Comparison of ENCODE assay signal across 8 cellular contexts in genomic region chr14:99273724-99274345, GRCh38. TPM values are rescaled to one million over a fixed set of nuclear protein-coding genes. Genes with fewer than 3 reads are reported as not detected.
DNase-seq lines count a peak whose midpoint lies in the region; ATAC-seq and TF ChIP-seq lines count a peak whose summit lies in the region.

No MANE protein-coding gene starts in this region.

- H3K4me1 Mint-ChIP-seq in activated T-helper 2 cell treated with anti-CD3 and anti-CD28 coated beads, Interferon-gamma antibody, Interleukin-2, Interleukin-4, amounts not matched to agents 10 μg/mL and 5 μg/mL and 100 μg/mL, durations not matched to agents 14 hours and 24 hours and 36 hours (ENCODE audit: low read depth), result peaks cover 29% of the 10 kb centered on the region

- peaks cover 13% of the 10 kb centered on the region for H3K36me3 Mint-ChIP-seq in activated T-helper 2 cell treated with anti-CD3 and anti-CD28 coated beads, Interferon-gamma antibody, Interleukin-2, Interleukin-4, amounts not matched to agents 10 μg/mL and 5 μg/mL and 100 μg/mL, durations not matched to agents 14 hours and 24 hours and 36 hours (ENCODE audit: low read depth)

- peaks cover 22% of the 10 kb centered on the region for H3K27me3 Mint-ChIP-seq in activated T-helper 2 cell treated with anti-CD3 and anti-CD28 coated beads, Interferon-gamma antibody, Interleukin-2, Interleukin-4, amounts not matched to agents 10 μg/mL and 5 μg/mL and 100 μg/mL, durations not matched to agents 14 hours and 24 hours and 36 hours (ENCODE audit: low read depth)

- no peaks in the 10 kb centered on the region for H3K9me3 Mint-ChIP-seq in activated T-helper 2 cell treated with anti-CD3 and anti-CD28 coated beads, Interferon-gamma antibody, Interleukin-2, Interleukin-4, amounts not matched to agents 10 μg/mL and 5 μg/mL and 100 μg/mL, durations not matched to agents 14 hours and 24 hours and 36 hours

- no peak overlapping the region for H3K27ac ChIP-seq in cardiac muscle cell
- no peak overlapping the region for H3K27ac ChIP-seq in upper lobe of right lung
- no peak overlapping the region for H3K27ac ChIP-seq in gastrocnemius medialis

- TF ChIP-seq CTCF in cardiac muscle cell (IDR thresholded peaks at IDR 0.05; ENCODE audit: low read depth, low read length), result no peak
- no peak for TF ChIP-seq CTCF in upper lobe of right lung (IDR thresholded peaks at IDR 0.05)
- no peak for TF ChIP-seq CTCF in gastrocnemius medialis (IDR thresholded peaks at IDR 0.05 in 4 of 5, conservative IDR thresholded peaks at IDR 0.05 in 1 of 5)

- peak overlapping the region; percentile 80 for H3K4me3 Mint-ChIP-seq in activated T-helper 2 cell treated with anti-CD3 and anti-CD28 coated beads, Interferon-gamma antibody, Interleukin-2, Interleukin-4, amounts not matched to agents 10 μg/mL and 5 μg/mL and 100 μg/mL, durations not matched to agents 14 hours and 24 hours and 36 hours (ENCODE audit: low read depth)

- H3K9me3 ChIP-seq in cardiac muscle cell (ENCODE audit: low read depth) (no peaks in the 10 kb centered on the region), upper lobe of right lung (no peaks in the 10 kb centered on the region), gastrocnemius medialis (no peaks in the 10 kb centered on the region)

- DNase-seq in cardiac muscle cell (ENCODE audit: low read depth in 1 of 2, low spot score in 1 of 2) (peak in 1 of 2 donors; percentile 38), Right ventricle myocardium superior (no peak), left colon (peak; percentile 80 to 83), upper lobe of right lung (no peak), gastrocnemius medialis (no peak), epidermal melanocyte (ENCODE audit: insufficient read length, low spot score) (no peak)
- no peak for DNase-seq in activated T-helper 2 cell treated with anti-CD3 and anti-CD28 coated beads, Interferon-gamma antibody, Interleukin-2, Interleukin-4, amounts not matched to agents 10 μg/mL and 5 μg/mL and 100 μg/mL, durations not matched to agents 14 hours and 24 hours and 36 hours (ENCODE audit: low spot score)
- no peak for DNase-seq in effector CD4-positive, alpha-beta T cell

- H3K36me3 ChIP-seq in cardiac muscle cell (no peaks in the 10 kb centered on the region), upper lobe of right lung (no peaks in the 10 kb centered on the region), gastrocnemius medialis (no peaks in the 10 kb centered on the region)

- intact Hi-C loops in Right ventricle myocardium superior (cut with DNase I) (no loop called here), left colon (cut with DNase I, micrococcal nuclease) (no loop called here), upper lobe of right lung (cut with DNase I) (no loop called here), gastrocnemius medialis (cut with DNase I; ENCODE audit: low total_unique reads) (no loop called here)
- intact Hi-C loops in activated T-helper 2 cell treated with anti-CD3 and anti-CD28 coated beads, Interferon-gamma antibody, Interleukin-2, Interleukin-4, amounts not matched to agents 10 μg/mL and 5 μg/mL and 100 μg/mL, durations not matched to agents 14 hours and 24 hours and 36 hours (cut with micrococcal nuclease), result loop anchor here (2.0 to 5.0 kb wide), 7 partner anchors 793 to 1567 kb away; partner anchors contain the start of gene EVL

- peaks cover 9% of the 10 kb centered on the region for H3K4me1 ChIP-seq in cardiac muscle cell (ENCODE audit: low read depth)
- peaks cover 34% of the 10 kb centered on the region for H3K4me1 ChIP-seq in upper lobe of right lung
- H3K4me1 ChIP-seq in gastrocnemius medialis, result peaks cover 19 to 30% of the 10 kb centered on the region in 2 donors

- H3K4me3 ChIP-seq in cardiac muscle cell (peak overlapping the region; percentile 65), upper lobe of right lung (peak overlapping the region; percentile 45), gastrocnemius medialis (no peak overlapping the region)

- peak overlapping the region; percentile 85 for H3K27ac Mint-ChIP-seq in activated T-helper 2 cell treated with anti-CD3 and anti-CD28 coated beads, Interferon-gamma antibody, Interleukin-2, Interleukin-4, amounts not matched to agents 10 μg/mL and 5 μg/mL and 100 μg/mL, durations not matched to agents 14 hours and 24 hours and 36 hours

- TF ChIP-seq POLR2A in gastrocnemius medialis (IDR thresholded peaks at IDR 0.05), result no peak

- peaks cover 88% of the 10 kb centered on the region for H3K27me3 ChIP-seq in cardiac muscle cell
- peaks cover 66% of the 10 kb centered on the region for H3K27me3 ChIP-seq in upper lobe of right lung
- H3K27me3 ChIP-seq in gastrocnemius medialis, result peaks cover 79 to 82% (median 79%) of the 10 kb centered on the region in 3 donors

- in situ Hi-C loops in gastrocnemius medialis (cut with MboI; ENCODE audit: low sequenced_read_pairs in 4 of 4), result loop anchor here in 1 of 4 donors (25.0 kb wide), 1 partner anchor 1137 kb away; no protein-coding TSS in a partner anchor

- no peak for ATAC-seq in Right ventricle myocardium superior (ENCODE audit: poor library complexity)
- peak; percentile 52 for ATAC-seq in left colon
- ATAC-seq in upper lobe of right lung, result no peak
- no peak for ATAC-seq in gastrocnemius medialis

RNA-seq across cellular contexts. Expression of gene BCL11B, which starts 1.8 kb away (rescaled TPM):
- total RNA-seq in cardiac muscle cell (1.7 and 2.8 TPM in 2 replicates), Right ventricle myocardium superior (0.08 TPM), left colon (1 to 10 TPM; 3.7 to 5.1 TPM), upper lobe of right lung (2.4 TPM), gastrocnemius medialis (under 1 TPM in 3 of 4 donors, not detected in 1; 0.05 to 0.62 (median 0.18) TPM)
- polyA plus RNA-seq in cardiac muscle cell, result 0.04 and 0.57 TPM in 2 replicates
- total RNA-seq in activated T-helper 2 cell treated with anti-CD3 and anti-CD28 coated beads, Interferon-gamma antibody, Interleukin-2, Interleukin-4, amounts not matched to agents 10 μg/mL and 5 μg/mL and 100 μg/mL, durations not matched to agents 14 hours and 24 hours and 36 hours, result 34.1 and 34.9 TPM in 2 replicates

Comparison
In these comparisons a context has a peak if more than half of its experiments do, and no peak if none do; other contexts are left out.
1. DNase-seq: peak in left colon (2 of 2); none in Right ventricle myocardium superior (single experiment), activated T-helper 2 cell treated with anti-CD3 and anti-CD28 coated beads, Interferon-gamma antibody, Interleukin-2, Interleukin-4, amounts not matched to agents 10 μg/mL and 5 μg/mL and 100 μg/mL, durations not matched to agents 14 hours and 24 hours and 36 hours (single experiment), upper lobe of right lung (single experiment), gastrocnemius medialis (0 of 2), effector CD4-positive, alpha-beta T cell (single experiment) and epidermal melanocyte (single experiment).
2. H3K4me3 ChIP-seq: peak in cardiac muscle cell (single experiment) and upper lobe of right lung (single experiment); none in gastrocnemius medialis (0 of 4).